In genomic region chr11:16372355-16372754, GRCh38 we compare ENCODE assay signal across 30 cellular contexts. TPM values are rescaled to one million over a fixed set of nuclear protein-coding genes. Genes with fewer than 3 reads are reported as not detected.
"Had no signal": no experiment of that assay in that cellular context is flagged by ENCODE, and none has a peak within 500 bp of the region (broad histone marks: within the 10 kb centered on the region; RNA-seq: fewer than 3 reads in every experiment).

No MANE protein-coding gene starts in this region.

- H3K9me3 ChIP-seq: ascending aorta, breast epithelium, colonic mucosa had no signal

- H3K27ac ChIP-seq: ascending aorta, breast epithelium, cardiac muscle cell, colonic mucosa, epithelial cell of prostate, WERI-Rb-1 had no signal

- H3K4me3 ChIP-seq: ascending aorta, breast epithelium, cardiac muscle cell, colonic mucosa had no signal

- H3K27me3 ChIP-seq: ascending aorta, breast epithelium, colonic mucosa had no signal

- H3K4me1 ChIP-seq: ascending aorta, breast epithelium, colonic mucosa had no signal

- H3K36me3 ChIP-seq: ascending aorta, breast epithelium, cardiac muscle cell, colonic mucosa, WERI-Rb-1 had no signal

- DNase-seq: activated B cell treated with CpG ODN at 0.5 μM for 24 hours; activated CD4-positive, alpha-beta memory T cell treated with anti-CD3 and anti-CD28 coated beads for 36 hours; activated CD4-positive, alpha-beta T cell treated with anti-CD3 and anti-CD28 coated beads for 48 hours; activated CD8-positive, alpha-beta memory T cell treated with anti-CD3 and anti-CD28 coated beads, Interleukin-2, amount 10 ng/mL, durations not matched to agents 7 days and 5 days; activated CD8-positive, alpha-beta memory T cell treated with anti-CD3 and anti-CD28 coated beads, Interleukin-2, amount 50 U/mL, for 4 hours; activated CD8-positive, alpha-beta T cell treated with anti-CD3 and anti-CD28 coated beads, Interleukin-2, amount 10 ng/mL, durations not matched to agents 7 days and 5 days; activated gamma-delta T cell; activated naive CD4-positive, alpha-beta T cell; activated naive CD4-positive, alpha-beta T cell treated with anti-CD3 and anti-CD28 coated beads, Interleukin-2, amount 10 ng/mL, durations not matched to agents 7 days and 5 days; activated naive CD8-positive, alpha-beta T cell treated with anti-CD3 and anti-CD28 coated beads, Interleukin-2, amount 10 ng/mL, durations not matched to agents 7 days and 5 days; activated T-cell treated with anti-CD3 and anti-CD28 coated beads, Interleukin-2, amount 50 U/mL, for 1 hour; activated T-cell treated with anti-CD3 and anti-CD28 coated beads, Interleukin-2, amount 50 U/mL, for 48 hours; central memory CD4-positive, alpha-beta T cell; cerebellar nuclear complex; colonic mucosa; effector CD8-positive, alpha-beta T cell; foreskin fibroblast; head of caudate nucleus; T-helper 1 cell; T-helper 17 cell; T1000; WERI-Rb-1 had no signal

- ATAC-seq: activated CD4-positive, CD25-positive, alpha-beta regulatory T cell treated with anti-CD3 and anti-CD28 coated beads, Interleukin-2, amount 50 U/mL, for 24 hours; activated CD8-positive, alpha-beta memory T cell treated with anti-CD3 and anti-CD28 coated beads, Interleukin-2, amount 10 ng/mL, durations not matched to agents 7 days and 5 days; activated CD8-positive, alpha-beta T cell treated with anti-CD3 and anti-CD28 coated beads, Interleukin-2, amount 10 ng/mL, durations not matched to agents 7 days and 5 days; activated naive CD4-positive, alpha-beta T cell treated with anti-CD3 and anti-CD28 coated beads, Interleukin-2, amount 50 U/mL, for 72 hours; esophagus mucosa; T-helper 17 cell had no signal

RNA-seq across cellular contexts. Expression of gene SOX6, which starts 16.0 kb away (rescaled TPM):
- total RNA-seq: activated B cell treated with CpG ODN at 0.5 μM for 24 hours; activated CD4-positive, alpha-beta memory T cell treated with anti-CD3 and anti-CD28 coated beads for 36 hours; activated CD8-positive, alpha-beta memory T cell treated with anti-CD3 and anti-CD28 coated beads for 36 hours; activated CD8-positive, alpha-beta T cell treated with anti-CD3 and anti-CD28 coated beads, Interleukin-2, amount 10 ng/mL, durations not matched to agents 7 days and 5 days; activated naive CD4-positive, alpha-beta T cell treated with anti-CD3 and anti-CD28 coated beads, Interleukin-2, amount 50 U/mL, for 72 hours; activated naive CD8-positive, alpha-beta T cell treated with anti-CD3 and anti-CD28 coated beads, Interleukin-2, amount 10 ng/mL, durations not matched to agents 7 days and 5 days had no signal
